ENCODE assay signal across 20 cellular contexts in genomic region chr4:17283832-17284231, GRCh38.
"Had no signal": no experiment of that assay in that cellular context is flagged by ENCODE, and none has a peak within 500 bp of the region (broad histone marks: within the 10 kb centered on the region; RNA-seq: fewer than 3 reads in every experiment).

No MANE protein-coding gene starts in this region.

- ATAC-seq: activated naive CD8-positive, alpha-beta T cell treated with anti-CD3 and anti-CD28 coated beads, Interleukin-2, amount 50 U/mL, for 24 hours; activated T-cell treated with anti-CD3 and anti-CD28 coated beads, Interleukin-2, amount 50 U/mL, for 4 hours; gastrocnemius medialis; right lobe of liver; stimulated activated naive CD8-positive, alpha-beta T cell treated with anti-CD3 and anti-CD28 coated beads, Interleukin-15, amount 100 ng/mL, for 72 hours had no signal

- H2AFZ ChIP-seq: neural progenitor cell had no signal

- H3K36me3 ChIP-seq: gastrocnemius medialis, heart left ventricle, neural progenitor cell, right lobe of liver had no signal

- H3K4me1 ChIP-seq: gastrocnemius medialis, neural progenitor cell, right lobe of liver had no signal

- H3K27ac Mint-ChIP-seq: activated CD4-positive, alpha-beta T cell treated with anti-CD3 and anti-CD28 coated beads, Interleukin-2, amount 10 ng/mL, durations not matched to agents 7 days and 5 days; activated naive CD4-positive, alpha-beta T cell treated with anti-CD3 and anti-CD28 coated beads, Interleukin-2, amount 10 ng/mL, durations not matched to agents 7 days and 5 days; activated naive CD8-positive, alpha-beta T cell treated with anti-CD3 and anti-CD28 coated beads, Interleukin-2, amount 50 U/mL, for 24 hours; memory B cell; neural progenitor cell; T-helper 1 cell treated with Interleukin-12 subunit alpha and Interleukin-12 subunit beta and Interleukin-4 antibody, amounts not matched to agents 30 μg/mL and 1 μg/mL, for 36 hours had no signal

- H3K4me3 Mint-ChIP-seq: activated CD4-positive, alpha-beta T cell treated with anti-CD3 and anti-CD28 coated beads, Interleukin-2, amount 10 ng/mL, durations not matched to agents 7 days and 5 days; activated naive CD4-positive, alpha-beta T cell treated with anti-CD3 and anti-CD28 coated beads, Interleukin-2, amount 10 ng/mL, durations not matched to agents 7 days and 5 days; activated naive CD8-positive, alpha-beta T cell treated with anti-CD3 and anti-CD28 coated beads, Interleukin-2, amount 50 U/mL, for 24 hours; activated T-cell treated with anti-CD3 and anti-CD28 coated beads, Interleukin-2, amount 50 U/mL, for 4 hours; memory B cell; neural progenitor cell; stimulated activated naive CD8-positive, alpha-beta T cell treated with anti-CD3 and anti-CD28 coated beads, Interleukin-15, amount 100 ng/mL, for 72 hours; T-helper 1 cell treated with Interleukin-12 subunit alpha and Interleukin-12 subunit beta and Interleukin-4 antibody, amounts not matched to agents 30 μg/mL and 1 μg/mL, for 36 hours had no signal

- H3K4me3 ChIP-seq: gastrocnemius medialis, heart left ventricle, neural progenitor cell, right lobe of liver, testis had no signal

- H3K9me3 ChIP-seq: gastrocnemius medialis, heart left ventricle, right lobe of liver, testis had no signal

- H3K9me3 Mint-ChIP-seq: activated CD4-positive, alpha-beta T cell treated with anti-CD3 and anti-CD28 coated beads, Interleukin-2, amount 10 ng/mL, durations not matched to agents 7 days and 5 days; activated naive CD4-positive, alpha-beta T cell treated with anti-CD3 and anti-CD28 coated beads, Interleukin-2, amount 10 ng/mL, durations not matched to agents 7 days and 5 days; activated naive CD8-positive, alpha-beta T cell treated with anti-CD3 and anti-CD28 coated beads, Interleukin-2, amount 50 U/mL, for 24 hours; activated T-cell treated with anti-CD3 and anti-CD28 coated beads, Interleukin-2, amount 50 U/mL, for 4 hours; memory B cell; stimulated activated naive CD8-positive, alpha-beta T cell treated with anti-CD3 and anti-CD28 coated beads, Interleukin-15, amount 100 ng/mL, for 72 hours; T-helper 1 cell treated with Interleukin-12 subunit alpha and Interleukin-12 subunit beta and Interleukin-4 antibody, amounts not matched to agents 30 μg/mL and 1 μg/mL, for 36 hours had no signal

- DNase-seq: activated CD4-positive, alpha-beta T cell treated with anti-CD3 and anti-CD28 coated beads, Interleukin-2, amount 10 ng/mL, durations not matched to agents 7 days and 5 days; activated CD8-positive, alpha-beta memory T cell treated with anti-CD3 and anti-CD28 coated beads, Interleukin-2, amount 50 U/mL, for 4 hours; activated effector memory CD4-positive, alpha-beta T cell treated with Interleukin-2 at 50 U/mL for 16 hours; activated naive CD4-positive, alpha-beta T cell treated with anti-CD3 and anti-CD28 coated beads, Interleukin-2, amount 10 ng/mL, durations not matched to agents 7 days and 5 days; activated naive CD8-positive, alpha-beta T cell treated with anti-CD3 and anti-CD28 coated beads, Interleukin-2, amount 50 U/mL, for 24 hours; activated T-cell treated with anti-CD3 and anti-CD28 coated beads, Interleukin-2, amount 50 U/mL, for 4 hours; aorta; cortex of kidney; effector CD4-positive, alpha-beta T cell; gastrocnemius medialis; right lobe of liver; small intestine; stimulated activated CD4-positive, alpha-beta T cell treated with anti-CD3 and anti-CD28 coated beads, Interleukin-15, amount 100 ng/mL, for 24 hours; stimulated activated CD4-positive, alpha-beta T cell treated with anti-CD3 and anti-CD28 coated beads, Interleukin-2, amount 100 ng/mL, for 48 hours; stimulated activated naive CD8-positive, alpha-beta T cell treated with anti-CD3 and anti-CD28 coated beads, Interleukin-15, amount 100 ng/mL, for 72 hours had no signal

- H3K4me1 Mint-ChIP-seq: activated CD4-positive, alpha-beta T cell treated with anti-CD3 and anti-CD28 coated beads, Interleukin-2, amount 10 ng/mL, durations not matched to agents 7 days and 5 days; activated naive CD4-positive, alpha-beta T cell treated with anti-CD3 and anti-CD28 coated beads, Interleukin-2, amount 10 ng/mL, durations not matched to agents 7 days and 5 days; activated naive CD8-positive, alpha-beta T cell treated with anti-CD3 and anti-CD28 coated beads, Interleukin-2, amount 50 U/mL, for 24 hours; memory B cell; neural progenitor cell; stimulated activated naive CD8-positive, alpha-beta T cell treated with anti-CD3 and anti-CD28 coated beads, Interleukin-15, amount 100 ng/mL, for 72 hours had no signal

- H3K27ac ChIP-seq: gastrocnemius medialis, neural progenitor cell, right lobe of liver had no signal

- FAIRE-seq: small intestine had no signal

- H3K36me3 Mint-ChIP-seq: activated naive CD4-positive, alpha-beta T cell treated with anti-CD3 and anti-CD28 coated beads, Interleukin-2, amount 10 ng/mL, durations not matched to agents 7 days and 5 days; memory B cell; neural progenitor cell had no signal

- H3K27me3 ChIP-seq: gastrocnemius medialis, heart left ventricle, neural progenitor cell, right lobe of liver, testis had no signal

- H3K4me2 ChIP-seq: neural progenitor cell had no signal

- H3K9ac ChIP-seq: neural progenitor cell had no signal
